8 cellular contexts compared by ENCODE assay signal in the genomic region with DNA sequence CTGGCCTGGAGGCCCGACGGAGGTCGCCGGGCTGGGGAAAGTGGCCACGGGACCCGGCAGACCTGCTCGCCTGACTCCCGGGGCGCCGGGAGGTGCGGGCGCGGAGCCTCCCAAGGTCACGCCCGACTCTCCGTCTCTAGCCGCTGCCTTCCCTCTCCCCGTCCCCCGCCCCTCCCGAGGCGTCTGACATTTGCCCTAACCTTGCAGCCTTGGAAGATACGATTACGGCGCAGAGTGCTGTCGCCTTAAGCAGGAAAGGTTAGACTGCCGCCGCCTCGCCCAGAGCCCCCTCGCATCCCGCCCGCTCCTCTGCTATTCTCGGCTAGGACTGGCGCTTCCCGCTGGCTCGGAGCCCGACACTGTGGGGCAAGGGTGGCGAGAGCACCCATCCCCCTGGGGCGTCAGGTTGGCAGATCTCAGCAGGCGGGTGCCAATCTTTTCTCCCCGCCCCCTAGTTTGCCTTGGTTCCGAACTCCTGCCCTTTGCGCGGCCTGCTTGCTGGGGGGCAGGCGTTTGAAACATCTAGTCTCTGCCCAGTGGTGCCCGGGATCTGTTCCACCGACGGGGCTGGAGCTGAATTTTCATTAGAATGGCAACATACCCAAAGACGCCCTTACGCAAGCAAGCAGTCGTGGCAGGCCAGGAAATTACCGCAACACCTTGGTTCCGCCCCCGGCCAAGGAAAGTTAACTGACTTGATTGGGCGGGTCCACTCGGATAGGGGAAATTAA. TPM values are rescaled to one million over a fixed set of nuclear protein-coding genes. Genes with fewer than 3 reads are reported as not detected.
A peak's percentile ranks its signal among the peaks of the same experiment; 100 is the strongest.
DNase-seq lines count a peak whose midpoint lies in the region; ATAC-seq, FAIRE-seq and TF ChIP-seq lines count a peak whose summit lies in the region.

No MANE protein-coding gene starts in this region.

- 1 to 2% methylated on average over 48 to 55 of the region's 55 CpGs for WGBS in pancreas, 2 donors

- no peaks in the 10 kb centered on the region for H3K27me3 ChIP-seq in pancreas

- H3K4me3 Mint-ChIP-seq in glutamatergic neuron (ENCODE audit: unreplicated experiment) (peak overlapping the region; percentile 85), type B pancreatic cell (peak overlapping the region; percentile 93)

- H3K9me3 Mint-ChIP-seq in glutamatergic neuron (ENCODE audit: unreplicated experiment) (no peaks in the 10 kb centered on the region), type B pancreatic cell (no peaks in the 10 kb centered on the region)

- peak overlapping the region; percentile 55 to 89 (median 84) for H3K4me3 ChIP-seq in pancreas

- ATAC-seq in GM21360 (IDR thresholded peaks at IDR 0.05; ENCODE audit: unreplicated experiment) = peak; percentile 45
- ATAC-seq in pancreas = peak; percentile 61 to 74 (median 68)

- no peak overlapping the region for H3K27ac Mint-ChIP-seq in glutamatergic neuron (ENCODE audit: unreplicated experiment)
- peak overlapping the region; percentile 86 for H3K27ac Mint-ChIP-seq in type B pancreatic cell

- intact Hi-C loops in pancreas (cut with DNase I) = no loop called here

- no peaks in the 10 kb centered on the region for H3K4me1 Mint-ChIP-seq in glutamatergic neuron (ENCODE audit: low read depth, unreplicated experiment)
- no peaks in the 10 kb centered on the region for H3K4me1 Mint-ChIP-seq in type B pancreatic cell (ENCODE audit: unreplicated experiment)

- H3K36me3 ChIP-seq in pancreas = no peaks in the 10 kb centered on the region

- no peaks in the 10 kb centered on the region for H3K9me3 ChIP-seq in pancreas

- no peak for FAIRE-seq in pancreas (lab: Jason Lieb, UNC)

- TF ChIP-seq CTCF in glutamatergic neuron (IDR thresholded peaks at IDR 0.05; ENCODE audit: partially characterized antibody, unreplicated experiment) (no peak), pancreas (IDR thresholded peaks at IDR 0.05) (no peak), type B pancreatic cell (conservative IDR thresholded peaks at IDR 0.05) (no peak)

- H3K27me3 Mint-ChIP-seq in glutamatergic neuron (ENCODE audit: unreplicated experiment) (peaks cover 5% of the 10 kb centered on the region), type B pancreatic cell (peaks cover 3% of the 10 kb centered on the region)

- no peaks in the 10 kb centered on the region for H3K36me3 Mint-ChIP-seq in glutamatergic neuron (ENCODE audit: unreplicated experiment)
- H3K36me3 Mint-ChIP-seq in type B pancreatic cell = no peaks in the 10 kb centered on the region

- peak; percentile 86 for DNase-seq in COLO668 (lab: John Stamatoyannopoulos, UW; ENCODE audit: unreplicated experiment)
- DNase-seq in HPDE6-E6E7 (ENCODE audit: extremely low spot score) = peak; percentile 54
- peak; percentile 2 for DNase-seq in SHP77 treated with DMSO at 0.1 percent for 48 hours (lab: John Stamatoyannopoulos, UW)
- peak; percentile 77 for DNase-seq in activated naive CD4-positive, alpha-beta T cell treated with Interleukin-2 at 50 U/mL for 16 hours
- peak; percentile 71 for DNase-seq in glutamatergic neuron
- DNase-seq in pancreas = peak; percentile 79 to 91 (median 84)
- DNase-seq in type B pancreatic cell (ENCODE audit: extremely low spot score, unreplicated experiment) = peak; percentile 77

- peak overlapping the region; percentile 82 to 100 (median 92) for H3K27ac ChIP-seq in pancreas

- peaks cover 6 to 23% (median 11%) of the 10 kb centered on the region in 3 donors for H3K4me1 ChIP-seq in pancreas

RNA-seq across cellular contexts. Expression of a gene that starts 0.8 kb away (rescaled TPM):
- 3.6 TPM for total RNA-seq in glutamatergic neuron (ENCODE audit: unreplicated experiment)
- total RNA-seq in pancreas = 100 to 1,000 TPM in 1 of 6 donors, 10 to 100 TPM in 5; 55.6 to 106 (median 68.0) TPM
- polyA plus RNA-seq in pancreas = 10 to 100 TPM; 19.8 to 21.7 TPM
- 32.4 and 32.9 TPM in 2 replicates for total RNA-seq in type B pancreatic cell (ENCODE audit: low replicate concordance)

Comparison
In these comparisons a context has a peak if more than half of its experiments do, and no peak if none do; other contexts are left out.
1. Peak in every context shown above with its lines: DNase-seq, ATAC-seq, H3K4me3 ChIP-seq and H3K27ac ChIP-seq.
2. DNase-seq: peak in every context shown above with its lines; median percentile 86 in COLO668; 84 in pancreas; 77 in activated naive CD4-positive, alpha-beta T cell treated with Interleukin-2 at 50 U/mL for 16 hours; 77 in type B pancreatic cell; 71 in glutamatergic neuron; 54 in HPDE6-E6E7; 2 in SHP77 treated with DMSO at 0.1 percent for 48 hours.